Comparison of ENCODE assay signal across 20 cellular contexts in the genomic region with DNA sequence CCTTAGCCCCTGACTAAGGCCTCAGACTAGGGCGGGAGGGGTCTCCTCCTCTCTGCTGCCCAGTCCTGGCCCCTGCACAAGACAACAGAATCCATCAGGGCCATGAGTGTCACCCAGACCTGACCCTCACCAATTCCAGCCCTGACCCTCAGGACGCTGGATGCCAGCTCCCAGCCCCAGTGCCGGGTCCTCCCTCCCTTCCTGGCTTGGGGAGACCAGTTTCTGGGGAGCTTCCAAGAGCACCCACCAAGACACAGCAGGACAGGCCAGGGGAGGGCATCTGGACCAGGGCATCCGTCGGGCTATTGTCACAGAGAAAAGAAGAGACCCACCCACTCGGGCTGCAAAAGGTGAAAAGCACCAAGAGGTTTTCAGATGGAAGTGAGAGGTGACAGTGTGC. TPM values are rescaled to one million over a fixed set of nuclear protein-coding genes. Genes with fewer than 3 reads are reported as not detected.
DNase-seq lines count a peak whose midpoint lies in the region; ATAC-seq and TF ChIP-seq lines count a peak whose summit lies in the region.
"Had no signal": no experiment of that assay in that cellular context is flagged by ENCODE, and none has a peak within 500 bp of the region (broad histone marks: within the 10 kb centered on the region; RNA-seq: fewer than 3 reads in every experiment).

No MANE protein-coding gene starts in this region.

- ATAC-seq in activated T-helper 17 cell treated with anti-CD3 and anti-CD28 coated beads, Interleukin-2, amount 50 U/mL, for 72 hours (replicated peaks): no peak
- ATAC-seq: GM12878 had no signal

- peaks cover 20% of the 10 kb centered on the region for H3K4me1 Mint-ChIP-seq in activated T-helper 17 cell treated with anti-CD3 and anti-CD28 coated beads, Interleukin-2, amount 50 U/mL, for 72 hours

- H2BK15ac ChIP-seq in neuronal stem cell (ENCODE audit: low read length): no peak overlapping the region

- H3K4ac ChIP-seq in neuronal stem cell (ENCODE audit: low read length): no peak overlapping the region

- no peaks in the 10 kb centered on the region for H3K9me3 Mint-ChIP-seq in activated T-helper 17 cell treated with anti-CD3 and anti-CD28 coated beads, Interleukin-2, amount 50 U/mL, for 72 hours
- H3K9me3 Mint-ChIP-seq: CD14-positive monocyte; CD4-positive, alpha-beta T cell; CD8-positive, alpha-beta memory T cell had no signal

- H3K9ac ChIP-seq in neuronal stem cell (ENCODE audit: low read depth, low read length, poor library complexity): no peak overlapping the region
- H3K9ac ChIP-seq: BLaER1 treated with 17β-estradiol and CSF1 and Interleukin-3, amounts not matched to agents 10 nM and 100 nM had no signal

- DNase-seq in A673 (ENCODE audit: low spot score) (no peak), neuronal stem cell (ENCODE audit: low spot score) (no peak), foreskin melanocyte (no peak), NCI-H510A (lab: John Stamatoyannopoulos, UW) (no peak)
- DNase-seq: ACHN; AML-193; BE2C; CD4-positive, alpha-beta T cell; CD8-positive, alpha-beta memory T cell; DMS 273 treated with DMSO at 0.1 percent for 48 hours; DMS79; EL; GDM1; GOT3; HCEC 1CT had no signal

- CTCF ChIA-PET in A673 (lab: Charles Lee): interaction anchor here (1.1 kb wide), 1 partner anchor 182 kb away, joined by 3 read pairs; no protein-coding TSS in a partner anchor

- H3K4me1 ChIP-seq in A673 (ENCODE audit: insufficient read depth, low read length, poor library complexity, severe bottlenecking): peaks cover 4% of the 10 kb centered on the region
- peaks cover 3 to 10% of the 10 kb centered on the region in 2 donors for H3K4me1 ChIP-seq in neuronal stem cell (ENCODE audit: control insufficient read depth in 2 of 2, insufficient read depth in 1 of 2, low read depth in 1 of 2, low read length in 2 of 2)

- no peak overlapping the region for H2BK12ac ChIP-seq in neuronal stem cell (ENCODE audit: low read length)

- H3K9me3 ChIP-seq in A673 (ENCODE audit: low read depth, low read length, poor library complexity, severe bottlenecking): no peaks in the 10 kb centered on the region
- no peaks in the 10 kb centered on the region for H3K9me3 ChIP-seq in neuronal stem cell (replicated peaks in 1 of 2; ENCODE audit: control insufficient read depth in 2 of 2, insufficient read depth in 1 of 2, low read depth in 1 of 2, low read length in 2 of 2)
- H3K9me3 ChIP-seq: BE2C; BLaER1 treated with 17β-estradiol and CSF1 and Interleukin-3, amounts not matched to agents 10 nM and 100 nM had no signal

- H4K91ac ChIP-seq in neuronal stem cell (ENCODE audit: low read depth, low read length, poor library complexity): no peak overlapping the region

- no peak overlapping the region for H3K4me2 ChIP-seq in neuronal stem cell (ENCODE audit: insufficient read depth, low read length, poor library complexity, severe bottlenecking)
- H3K4me2 ChIP-seq: BLaER1 treated with 17β-estradiol and CSF1 and Interleukin-3, amounts not matched to agents 10 nM and 100 nM had no signal

- POLR2A ChIA-PET in A673 (lab: Charles Lee; ENCODE audit: low non-redundant PET): no interaction called here

- no peak overlapping the region for H3K18ac ChIP-seq in neuronal stem cell (ENCODE audit: low read length)

- H3K27ac ChIP-seq in 22Rv1 (peak overlapping the region; percentile 60), A673 (ENCODE audit: low read depth, low read length, poor library complexity, severe bottlenecking) (peak overlapping the region; percentile 60), neuronal stem cell (replicated peaks; ENCODE audit: low read length) (no peak overlapping the region)
- H3K27ac ChIP-seq: BLaER1 treated with 17β-estradiol and CSF1 and Interleukin-3, amounts not matched to agents 10 nM and 100 nM had no signal

- H2BK120ac ChIP-seq in neuronal stem cell (ENCODE audit: low read depth, low read length): no peak overlapping the region

- TF ChIP-seq CTCF in 22Rv1 (IDR thresholded peaks at IDR 0.05) (no peak), A673 (conservative IDR thresholded peaks at IDR 0.05; ENCODE audit: low read depth, low read length) (no peak)

- H2AFZ ChIP-seq in neuronal stem cell (ENCODE audit: low read length): no peak overlapping the region

- H3K27ac Mint-ChIP-seq in activated T-helper 17 cell treated with anti-CD3 and anti-CD28 coated beads, Interleukin-2, amount 50 U/mL, for 72 hours: no peak overlapping the region
- H3K27ac Mint-ChIP-seq: CD4-positive, alpha-beta T cell had no signal

- H3K27me3 ChIP-seq in A673 (replicated peaks; ENCODE audit: insufficient read depth, low read depth, low read length, poor library complexity) (no peaks in the 10 kb centered on the region), neuronal stem cell (ENCODE audit: control insufficient read depth in 3 of 3, insufficient read depth in 3 of 3, low read depth in 1 of 3, low read length in 3 of 3) (peaks cover 0 to 2% (median 0%) of the 10 kb centered on the region in 3 experiments)
- H3K27me3 ChIP-seq: BE2C; BLaER1 treated with 17β-estradiol and CSF1 and Interleukin-3, amounts not matched to agents 10 nM and 100 nM had no signal

- no peak overlapping the region for H3K4me3 ChIP-seq in A673 (ENCODE audit: low read depth, low read length, poor library complexity, severe bottlenecking)
- H3K4me3 ChIP-seq in neuronal stem cell (ENCODE audit: low read length in 2 of 2): no peak overlapping the region
- H3K4me3 ChIP-seq: BLaER1 treated with 17β-estradiol and CSF1 and Interleukin-3, amounts not matched to agents 10 nM and 100 nM; GM12878 had no signal

- no peaks in the 10 kb centered on the region for H3K27me3 Mint-ChIP-seq in activated T-helper 17 cell treated with anti-CD3 and anti-CD28 coated beads, Interleukin-2, amount 50 U/mL, for 72 hours

- H3K14ac ChIP-seq in neuronal stem cell (ENCODE audit: low read length): no peak overlapping the region

- no peak overlapping the region for H4K8ac ChIP-seq in neuronal stem cell (ENCODE audit: low read depth, low read length)

- H3K79me1 ChIP-seq in neuronal stem cell (ENCODE audit: low read depth, low read length): peaks cover 2% of the 10 kb centered on the region

- H2AK5ac ChIP-seq in neuronal stem cell (ENCODE audit: low read depth, low read length): no peak overlapping the region

- intact Hi-C loops in A673 (cut with micrococcal nuclease; ENCODE audit: unreplicated experiment): no loop called here

- peak overlapping the region; percentile 49 for H2BK5ac ChIP-seq in neuronal stem cell (ENCODE audit: low read length)

- no TSS peak for BruUV-seq in A673 (replicated peaks; lab: Mats Ljungman, UMichigan)

- no CpG with 5 or more reads among the region's 6 CpGs for WGBS in neuronal stem cell (ENCODE audit: extremely low coverage in 2 of 2, insufficient read length in 2 of 2, insufficient replicate concordance in 1 of 2), 2 donors

- H3K23ac ChIP-seq in neuronal stem cell (ENCODE audit: low read depth, low read length, poor library complexity): no peak overlapping the region

- peak overlapping the region; percentile 29 for H3K4me3 Mint-ChIP-seq in activated T-helper 17 cell treated with anti-CD3 and anti-CD28 coated beads, Interleukin-2, amount 50 U/mL, for 72 hours
- H3K4me3 Mint-ChIP-seq: CD14-positive monocyte; CD4-positive, alpha-beta T cell; CD8-positive, alpha-beta memory T cell had no signal

- H3K36me3 Mint-ChIP-seq in activated T-helper 17 cell treated with anti-CD3 and anti-CD28 coated beads, Interleukin-2, amount 50 U/mL, for 72 hours (ENCODE audit: low read depth): no peaks in the 10 kb centered on the region
- H3K36me3 Mint-ChIP-seq: CD14-positive monocyte; CD8-positive, alpha-beta memory T cell had no signal

- H3K36me3 ChIP-seq in A673 (ENCODE audit: insufficient read depth, low read length, poor library complexity, severe bottlenecking) (no peaks in the 10 kb centered on the region), neuronal stem cell (replicated peaks in 1 of 2; ENCODE audit: control insufficient read depth in 2 of 2, insufficient read depth in 2 of 2, low read length in 2 of 2) (no peaks in the 10 kb centered on the region)
- H3K36me3 ChIP-seq: BE2C; BLaER1 treated with 17β-estradiol and CSF1 and Interleukin-3, amounts not matched to agents 10 nM and 100 nM had no signal

RNA-seq across cellular contexts. Expression of a gene that starts 12.7 kb away (rescaled TPM):
- 3.0 and 3.9 TPM in 2 replicates for total RNA-seq in A673 (2021)
- total RNA-seq in activated T-helper 17 cell treated with anti-CD3 and anti-CD28 coated beads, Interleukin-2, amount 50 U/mL, for 72 hours: 1 to 10 TPM; 2.6 to 4.2 TPM
- polyA plus RNA-seq in neuronal stem cell (2013, experiment 1 of 2): 2.4 TPM
- polyA plus RNA-seq in neuronal stem cell (2013, experiment 2 of 2): 2.5 TPM
- polyA plus RNA-seq: CD14-positive monocyte; CD8-positive, alpha-beta memory T cell had no signal

RNA-seq across cellular contexts. Expression of a gene that starts 14.7 kb away (rescaled TPM):
- total RNA-seq in A673 (2021): 0.15 TPM in 1 of 2 replicates, not detected in the other
- 10 to 100 TPM; 18.3 to 43.5 TPM for total RNA-seq in activated T-helper 17 cell treated with anti-CD3 and anti-CD28 coated beads, Interleukin-2, amount 50 U/mL, for 72 hours
- polyA plus RNA-seq in neuronal stem cell (2013, experiment 1 of 2): 0.54 TPM
- 0.48 TPM for polyA plus RNA-seq in neuronal stem cell (2013, experiment 2 of 2)

RNA-seq across cellular contexts. Expression of a gene that starts 38.4 kb away (rescaled TPM):
- total RNA-seq in A673 (2021): 37.6 and 39.8 TPM in 2 replicates
- total RNA-seq in activated T-helper 17 cell treated with anti-CD3 and anti-CD28 coated beads, Interleukin-2, amount 50 U/mL, for 72 hours: 10 to 100 TPM; 31.2 to 31.5 TPM
- polyA plus RNA-seq in neuronal stem cell (2013, experiment 1 of 2): 14.6 TPM
- polyA plus RNA-seq in neuronal stem cell (2013, experiment 2 of 2): 15.0 TPM

RNA-seq across cellular contexts. Expression of a gene that starts 39.5 kb away (rescaled TPM):
- total RNA-seq in A673 (2021): 97.4 and 108 TPM in 2 replicates
- 100 to 1,000 TPM; 153 to 167 TPM for total RNA-seq in activated T-helper 17 cell treated with anti-CD3 and anti-CD28 coated beads, Interleukin-2, amount 50 U/mL, for 72 hours
- polyA plus RNA-seq in neuronal stem cell (2013, experiment 1 of 2): 93.4 TPM
- polyA plus RNA-seq in neuronal stem cell (2013, experiment 2 of 2): 91.2 TPM

RNA-seq across cellular contexts. Expression of a gene that starts 48.4 kb away (rescaled TPM):
- 0.19 and 0.28 TPM in 2 replicates for total RNA-seq in A673 (2021)
- 1 to 10 TPM; 2.1 to 6.5 TPM for total RNA-seq in activated T-helper 17 cell treated with anti-CD3 and anti-CD28 coated beads, Interleukin-2, amount 50 U/mL, for 72 hours
- polyA plus RNA-seq in neuronal stem cell (2013, experiment 1 of 2): 0.32 TPM
- polyA plus RNA-seq in neuronal stem cell (2013, experiment 2 of 2): 0.30 TPM
- polyA plus RNA-seq: CD8-positive, alpha-beta memory T cell had no signal

Comparison
In these comparisons a context has a peak if more than half of its experiments do, and no peak if none do; other contexts are left out.
1. RNA of a gene that starts 14.7 kb away (total RNA-seq): 18.3 to 43.5 TPM in activated T-helper 17 cell treated with anti-CD3 and anti-CD28 coated beads, Interleukin-2, amount 50 U/mL, for 72 hours; 0.15 TPM in A673; every median in the first group is over 10 times any median in the second.